14 cellular contexts compared by ENCODE assay signal in genomic region chr11:29018631-29019030, GRCh38.
A peak's percentile ranks its signal among the peaks of the same experiment; 100 is the strongest.
DNase-seq lines count a peak whose midpoint lies in the region; ATAC-seq, FAIRE-seq and TF ChIP-seq lines count a peak whose summit lies in the region.
"Had no signal": no experiment of that assay in that cellular context is flagged by ENCODE, and none has a peak within 500 bp of the region (broad histone marks: within the 10 kb centered on the region; RNA-seq: fewer than 3 reads in every experiment).

No MANE protein-coding gene starts in this region.

- H2AK5ac ChIP-seq in trophoblast cell (ENCODE audit: low read length), result no peak overlapping the region

- no TSS peak for BruUV-seq in PC-9 (replicated peaks; lab: Mats Ljungman, UMichigan)

- H3K4me3 Mint-ChIP-seq in activated CD8-positive, alpha-beta memory T cell treated with anti-CD3 and anti-CD28 coated beads, Interleukin-2, amount 10 ng/mL, durations not matched to agents 7 days and 5 days, result no peak overlapping the region
- H3K4me3 Mint-ChIP-seq: activated naive CD8-positive, alpha-beta T cell treated with anti-CD3 and anti-CD28 coated beads for 36 hours had no signal

- no peak overlapping the region for H3K9ac ChIP-seq in trophoblast cell (ENCODE audit: low read length)

- no peak overlapping the region for H3K23ac ChIP-seq in trophoblast cell (ENCODE audit: low read length)

- H3K4me2 ChIP-seq in PC-9 (no peak overlapping the region), trophoblast cell (ENCODE audit: low read length) (no peak overlapping the region)

- H3K27me3 Mint-ChIP-seq in activated CD8-positive, alpha-beta memory T cell treated with anti-CD3 and anti-CD28 coated beads, Interleukin-2, amount 10 ng/mL, durations not matched to agents 7 days and 5 days, result no peaks in the 10 kb centered on the region
- H3K27me3 Mint-ChIP-seq: activated naive CD8-positive, alpha-beta T cell treated with anti-CD3 and anti-CD28 coated beads for 36 hours had no signal

- 0 out of 2 replicates have a peak overlapping the region, but pooled peaks have one; percentile 60 for H2AFZ ChIP-seq in PC-9
- H2AFZ ChIP-seq in trophoblast cell (ENCODE audit: insufficient read depth, low read length, poor library complexity), result no peak overlapping the region

- TF ChIP-seq CTCF in PC-9 (conservative IDR thresholded peaks at IDR 0.05) (no peak), epithelial cell of esophagus (IDR thresholded peaks at IDR 0.05; ENCODE audit: insufficient read depth, low read depth, low read length, missing control alignments) (no peak), GM20000 (IDR thresholded peaks at IDR 0.05; ENCODE audit: extremely low read depth, missing control alignments) (no peak)

- H3K18ac ChIP-seq in trophoblast cell (ENCODE audit: low read length), result no peak overlapping the region

- H3K36me3 Mint-ChIP-seq in activated CD8-positive, alpha-beta memory T cell treated with anti-CD3 and anti-CD28 coated beads, Interleukin-2, amount 10 ng/mL, durations not matched to agents 7 days and 5 days, result no peaks in the 10 kb centered on the region
- H3K36me3 Mint-ChIP-seq: activated naive CD8-positive, alpha-beta T cell treated with anti-CD3 and anti-CD28 coated beads for 36 hours had no signal

- WGBS in trophoblast cell (ENCODE audit: extremely low coverage, insufficient coverage, insufficient read length), result no CpG with 5 or more reads among the region's 2 CpGs

- H3K27me3 ChIP-seq in PC-9 (ENCODE audit: insufficient read depth, low read depth) (no peaks in the 10 kb centered on the region), trophoblast cell (ENCODE audit: insufficient read depth, low read length) (no peaks in the 10 kb centered on the region)

- intact Hi-C loops in PC-9 (cut with micrococcal nuclease; ENCODE audit: unreplicated experiment), result loop anchor here (2.0 to 5.0 kb wide), 3 partner anchors 316 to 1318 kb away; partner anchors contain the start of gene BDNF

- H2BK12ac ChIP-seq in trophoblast cell (ENCODE audit: low read length), result no peak overlapping the region

- H3K9me3 ChIP-seq in PC-9 (ENCODE audit: insufficient read depth, low read depth) (no peaks in the 10 kb centered on the region), trophoblast cell (ENCODE audit: insufficient read depth, low read depth, low read length) (no peaks in the 10 kb centered on the region)
- H3K9me3 ChIP-seq: prostate gland had no signal

- H4K91ac ChIP-seq in trophoblast cell (ENCODE audit: low read depth, low read length), result no peak overlapping the region

- H3K79me1 ChIP-seq in trophoblast cell (ENCODE audit: low read length), result no peaks in the 10 kb centered on the region

- no peak for FAIRE-seq in GM12892 (lab: Jason Lieb, UNC)

- H3F3A ChIP-seq in PC-9 (ENCODE audit: insufficient read depth, low read depth), result no peaks in the 10 kb centered on the region

- H3K79me2 ChIP-seq in PC-9 (ENCODE audit: low read depth), result no peaks in the 10 kb centered on the region
- H3K79me2 ChIP-seq in trophoblast cell (ENCODE audit: control insufficient read depth, insufficient read depth, low read length, poor library complexity), result no peaks in the 10 kb centered on the region

- H3K14ac ChIP-seq in trophoblast cell (ENCODE audit: low read length), result no peak overlapping the region

- ATAC-seq in activated CD8-positive, alpha-beta memory T cell treated with anti-CD3 and anti-CD28 coated beads, Interleukin-2, amount 10 ng/mL, durations not matched to agents 7 days and 5 days, result no peak
- ATAC-seq: esophagus mucosa, left ventricle myocardium superior had no signal

- no peak for TF ChIP-seq POLR2A in GM12892 (IDR thresholded peaks at IDR 0.05; ENCODE audit: low read depth, low read length)

- no peak overlapping the region for H2BK120ac ChIP-seq in trophoblast cell (ENCODE audit: insufficient read depth, low read length, poor library complexity)

- POLR2A ChIA-PET in PC-9 (lab: Charles Lee; ENCODE audit: unreplicated experiment), result no interaction called here

- no peaks in the 10 kb centered on the region for H3K9me2 ChIP-seq in PC-9 (ENCODE audit: insufficient read depth)

- H3K27ac Mint-ChIP-seq in activated CD8-positive, alpha-beta memory T cell treated with anti-CD3 and anti-CD28 coated beads, Interleukin-2, amount 10 ng/mL, durations not matched to agents 7 days and 5 days, result no peak overlapping the region
- H3K27ac Mint-ChIP-seq: activated naive CD8-positive, alpha-beta T cell treated with anti-CD3 and anti-CD28 coated beads for 36 hours had no signal

- no peak overlapping the region for H3K27ac ChIP-seq in PC-9
- no peak overlapping the region for H3K27ac ChIP-seq in trophoblast cell (ENCODE audit: low read depth, low read length)
- H3K27ac ChIP-seq: prostate gland had no signal

- peaks cover 6% of the 10 kb centered on the region for H3K9me3 Mint-ChIP-seq in activated CD8-positive, alpha-beta memory T cell treated with anti-CD3 and anti-CD28 coated beads, Interleukin-2, amount 10 ng/mL, durations not matched to agents 7 days and 5 days (ENCODE audit: low read depth)

- H3K4me3 ChIP-seq in PC-9, result no peak overlapping the region
- H3K4me3 ChIP-seq in epithelial cell of esophagus (ENCODE audit: low read length), result no peak overlapping the region
- H3K4me3 ChIP-seq in trophoblast cell (ENCODE audit: low read depth, low read length), result no peak overlapping the region
- H3K4me3 ChIP-seq: prostate gland had no signal

- no peak overlapping the region for H3K4ac ChIP-seq in trophoblast cell (ENCODE audit: low read depth, low read length)

- peaks cover 6% of the 10 kb centered on the region; the same call in 1 of the 2 replicates for H3K4me1 ChIP-seq in PC-9 (replicated peaks; ENCODE audit: insufficient read depth)
- H3K4me1 ChIP-seq in trophoblast cell (ENCODE audit: control insufficient read depth in 1 of 2, insufficient read depth in 2 of 2, low read length in 2 of 2), result no peaks in the 10 kb centered on the region
- H3K4me1 ChIP-seq: prostate gland had no signal

- no peak overlapping the region for H2BK5ac ChIP-seq in trophoblast cell (ENCODE audit: low read depth, low read length, poor library complexity)

- no peak overlapping the region for H4K12ac ChIP-seq in trophoblast cell (ENCODE audit: low read depth, low read length)

- no peak overlapping the region for H4K8ac ChIP-seq in trophoblast cell (ENCODE audit: low read depth, low read length)

- DNase-seq in DMS53 (lab: John Stamatoyannopoulos, UW) (peak; percentile 46), PC-9 (peak in 1 of 2 experiments; percentile 37), epithelial cell of esophagus (ENCODE audit: low read depth) (peak; percentile 85), trophoblast cell (peak; percentile 1 to 39), GM20000 (ENCODE audit: low spot score) (no peak), GM12892 (ENCODE audit: insufficient read length) (no peak)
- DNase-seq in stimulated activated CD4-positive, alpha-beta T cell treated with anti-CD3 and anti-CD28 coated beads, Interleukin-2, amount 100 ng/mL, for 24 hours, result no peak
- DNase-seq in activated CD8-positive, alpha-beta memory T cell treated with anti-CD3 and anti-CD28 coated beads, Interleukin-2, amount 10 ng/mL, durations not matched to agents 7 days and 5 days, result no peak
- DNase-seq: activated CD4-positive, alpha-beta T cell treated with anti-CD3 and anti-CD28 coated beads for 48 hours; activated naive CD8-positive, alpha-beta T cell treated with anti-CD3 and anti-CD28 coated beads for 36 hours; KG1; left ventricle myocardium superior had no signal

- H3K36me3 ChIP-seq in PC-9 (ENCODE audit: low read depth), result no peaks in the 10 kb centered on the region
- H3K36me3 ChIP-seq in trophoblast cell (ENCODE audit: control insufficient read depth in 1 of 2, insufficient read depth in 2 of 2, low read length in 2 of 2), result no peaks in the 10 kb centered on the region
- H3K36me3 ChIP-seq: prostate gland had no signal

- H4K20me1 ChIP-seq in PC-9 (ENCODE audit: insufficient read depth), result no peaks in the 10 kb centered on the region

- no peaks in the 10 kb centered on the region for H3K4me1 Mint-ChIP-seq in activated CD8-positive, alpha-beta memory T cell treated with anti-CD3 and anti-CD28 coated beads, Interleukin-2, amount 10 ng/mL, durations not matched to agents 7 days and 5 days
- H3K4me1 Mint-ChIP-seq: activated naive CD8-positive, alpha-beta T cell treated with anti-CD3 and anti-CD28 coated beads for 36 hours had no signal

- CTCF ChIA-PET in PC-9 (lab: Charles Lee), result no interaction called here
- CTCF ChIA-PET in activated CD8-positive, alpha-beta memory T cell treated with anti-CD3 and anti-CD28 coated beads, Interleukin-2, amount 10 ng/mL, durations not matched to agents 7 days and 5 days (lab: Charles Lee), result no interaction called here

Comparison
In these comparisons a context has a peak if more than half of its experiments do, and no peak if none do; other contexts are left out.
1. DNase-seq: peak in DMS53 (single experiment), epithelial cell of esophagus (single experiment) and trophoblast cell (2 of 2); none in stimulated activated CD4-positive, alpha-beta T cell treated with anti-CD3 and anti-CD28 coated beads, Interleukin-2, amount 100 ng/mL, for 24 hours (0 of 2), GM20000 (single experiment), GM12892 (single experiment) and activated CD8-positive, alpha-beta memory T cell treated with anti-CD3 and anti-CD28 coated beads, Interleukin-2, amount 10 ng/mL, durations not matched to agents 7 days and 5 days (single experiment).